Comparison of ENCODE assay signal across 1 cellular context in the genomic region with DNA sequence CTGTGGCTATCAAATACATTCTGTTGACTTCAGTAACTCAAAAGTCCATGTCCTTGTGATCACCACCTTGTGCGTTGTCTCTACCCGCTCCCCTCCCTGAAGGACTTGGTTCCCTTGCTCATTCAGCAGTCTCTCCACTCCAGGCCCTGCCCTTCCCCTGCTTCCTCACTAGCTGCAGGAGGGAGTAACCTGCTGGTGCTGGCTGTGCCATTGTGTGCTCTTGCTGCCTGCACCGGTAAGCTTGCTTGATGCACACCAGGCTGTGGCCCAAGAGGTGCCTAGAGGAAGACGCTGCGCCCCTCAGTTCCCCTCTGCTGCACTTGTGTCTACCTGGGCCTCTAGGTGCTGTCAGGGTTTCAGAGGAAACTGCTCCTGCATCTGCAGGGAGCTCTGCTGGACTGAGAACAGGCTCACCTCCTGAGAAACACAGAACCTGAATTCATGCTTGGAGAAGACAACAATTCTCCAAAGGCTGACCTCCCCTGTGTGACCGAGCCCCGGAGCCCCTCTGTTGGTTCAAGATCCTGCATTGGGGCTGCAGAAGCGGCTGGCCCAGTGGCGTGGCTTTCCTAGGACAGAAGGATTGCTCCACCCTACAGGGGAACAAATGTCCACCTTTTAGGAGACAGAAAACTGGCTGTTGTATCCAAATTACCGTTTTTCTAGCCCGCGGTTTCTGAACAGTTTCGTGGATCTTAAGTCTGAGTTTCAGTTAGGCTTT.
TF ChIP-seq lines count a peak whose summit lies in the region.

No MANE protein-coding gene starts in this region.

TF ChIP-seq in IMR-90, 13 proteins besides CTCF, POLR2A, EP300 and RAD21 (continued from another document):
- TF ChIP-seq, protein P1, sequence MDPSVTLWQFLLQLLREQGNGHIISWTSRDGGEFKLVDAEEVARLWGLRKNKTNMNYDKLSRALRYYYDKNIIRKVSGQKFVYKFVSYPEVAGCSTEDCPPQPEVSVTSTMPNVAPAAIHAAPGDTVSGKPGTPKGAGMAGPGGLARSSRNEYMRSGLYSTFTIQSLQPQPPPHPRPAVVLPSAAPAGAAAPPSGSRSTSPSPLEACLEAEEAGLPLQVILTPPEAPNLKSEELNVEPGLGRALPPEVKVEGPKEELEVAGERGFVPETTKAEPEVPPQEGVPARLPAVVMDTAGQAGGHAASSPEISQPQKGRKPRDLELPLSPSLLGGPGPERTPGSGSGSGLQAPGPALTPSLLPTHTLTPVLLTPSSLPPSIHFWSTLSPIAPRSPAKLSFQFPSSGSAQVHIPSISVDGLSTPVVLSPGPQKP (IDR thresholded peaks at IDR 0.05; ENCODE audit: borderline replicate concordance, low read depth, low read length), result no peak
- TF ChIP-seq FOS (IDR thresholded peaks at IDR 0.05; ENCODE audit: low read depth, low read length) (no peak), SMC3 (IDR thresholded peaks at IDR 0.05; ENCODE audit: low read depth, low read length) (no peak), NFE2L2 (IDR thresholded peaks at IDR 0.05; ENCODE audit: low read depth, low read length) (no peak), CEBPB (IDR thresholded peaks at IDR 0.05; ENCODE audit: low read depth, low read length) (no peak), MAZ (IDR thresholded peaks at IDR 0.05; ENCODE audit: borderline replicate concordance, low read depth, low read length) (no peak), RCOR1 (IDR thresholded peaks at IDR 0.05; ENCODE audit: insufficient replicate concordance, low read length) (no peak), CHD1 (IDR thresholded peaks at IDR 0.05; ENCODE audit: low read depth, low read length) (no peak), RFX5 (IDR thresholded peaks at IDR 0.05; ENCODE audit: low read depth, low read length) (no peak), USF2 (IDR thresholded peaks at IDR 0.05; ENCODE audit: low read depth, low read length) (no peak), BHLHE40 (IDR thresholded peaks at IDR 0.05; ENCODE audit: low read depth, low read length) (no peak), MAFK (IDR thresholded peaks at IDR 0.05; ENCODE audit: low read depth, low read length) (no peak)
TF ChIP-seq in IMR-90: peak in this region for 0.
